In genomic region chr15:78063966-78064365, GRCh38 we compare ENCODE assay signal across 17 cellular contexts. TPM values are rescaled to one million over a fixed set of nuclear protein-coding genes. Genes with fewer than 3 reads are reported as not detected.
DNase-seq lines count a peak whose midpoint lies in the region; ATAC-seq, FAIRE-seq and TF ChIP-seq lines count a peak whose summit lies in the region.
"Had no signal": no experiment of that assay in that cellular context is flagged by ENCODE, and none has a peak within 500 bp of the region (broad histone marks: within the 10 kb centered on the region; RNA-seq: fewer than 3 reads in every experiment).

No MANE protein-coding gene starts in this region.

- H3K4me3 ChIP-seq in cardiac fibroblast (replicated peaks in 1 of 2; ENCODE audit: low read depth in 2 of 2, low read length in 2 of 2) (no peak overlapping the region), right lobe of liver (no peak overlapping the region), stomach (no peak overlapping the region)

- H3K9me3 ChIP-seq in right lobe of liver (no peaks in the 10 kb centered on the region), stomach (no peaks in the 10 kb centered on the region)

- peak; percentile 52 for FAIRE-seq in GM19239 (lab: Jason Lieb, UNC)
- FAIRE-seq: colon had no signal

- H3K27ac ChIP-seq in right lobe of liver (peak overlapping the region; percentile 82 to 99 (median 92)), stomach (peak overlapping the region; percentile 42 to 98 (median 87))
- H3K27ac ChIP-seq: C4-2B had no signal

- DNase-seq in GM19239 (ENCODE audit: insufficient read length, low spot score) (no peak), cardiac fibroblast (ENCODE audit: low read depth in 2 of 2) (peak; percentile 46 to 52), right lobe of liver (peak in 1 of 3 donors; percentile 40), stomach (no peak), NCI-H510A (lab: John Stamatoyannopoulos, UW) (no peak), ACHN (no peak), NCI-H524 treated with DMSO at 0.1 percent for 48 hours (lab: John Stamatoyannopoulos, UW) (no peak)
- DNase-seq: activated CD8-positive, alpha-beta memory T cell treated with anti-CD3 and anti-CD28 coated beads, Interleukin-2, amount 10 ng/mL, durations not matched to agents 7 days and 5 days; NCI-H1417 treated with DMSO at 0.1 percent for 48 hours; NCI-H510A treated with DMSO at 0.1 percent for 48 hours; occipital lobe; stimulated activated CD4-positive, alpha-beta T cell treated with anti-CD3 and anti-CD28 coated beads, Interleukin-2, amount 100 ng/mL, for 48 hours had no signal

- ATAC-seq in right lobe of liver (no peak), HG03571 (IDR thresholded peaks at IDR 0.05; ENCODE audit: unreplicated experiment) (no peak)
- ATAC-seq: activated CD8-positive, alpha-beta memory T cell treated with anti-CD3 and anti-CD28 coated beads, Interleukin-2, amount 10 ng/mL, durations not matched to agents 7 days and 5 days; left lobe of liver; stimulated activated memory B cell treated with anti-CD40 and anti-IgM and Interleukin-4, amounts not matched to agents 10 μg/mL and 1 μg/mL and 100 μg/mL, for 72 hours had no signal

- TF ChIP-seq POLR2A in right lobe of liver (IDR thresholded peaks at IDR 0.05) (no peak), stomach (IDR thresholded peaks at IDR 0.05) (no peak)

- H3K4me1 ChIP-seq in right lobe of liver (peaks cover 0 to 94% (median 38%) of the 10 kb centered on the region in 4 donors), stomach (peaks cover 84 to 100% (median 94%) of the 10 kb centered on the region in 4 donors)

- TF ChIP-seq CTCF in cardiac fibroblast (IDR thresholded peaks at IDR 0.05; ENCODE audit: low read depth, low read length) (no peak), right lobe of liver (IDR thresholded peaks at IDR 0.05) (no peak), stomach (IDR thresholded peaks at IDR 0.05) (no peak)

- H3K27me3 ChIP-seq in right lobe of liver: no peaks in the 10 kb centered on the region
- no peaks in the 10 kb centered on the region for H3K27me3 ChIP-seq in stomach

- intact Hi-C loops in right lobe of liver (cut with DNase I) (loop anchor here in 1 of 2 donors (10.0 kb wide), 1 partner anchor 59 kb away; no protein-coding TSS in a partner anchor), stomach (cut with DNase I; ENCODE audit: low total_unique reads) (no loop called here)

- in situ Hi-C loops in ACHN (cut with HindIII; ENCODE audit: low pct_ligation_motif_present, low pct_unique_long_range_greater_than_20kb, low sequenced_read_pairs): no loop called here

- no peaks in the 10 kb centered on the region for H3K36me3 ChIP-seq in right lobe of liver
- no peaks in the 10 kb centered on the region for H3K36me3 ChIP-seq in stomach

- TF ChIP-seq EP300 in stomach (IDR thresholded peaks at IDR 0.05): no peak

- 34% methylated on average over 4 of the region's 4 CpGs for WGBS in right lobe of liver (ENCODE audit: insufficient coverage, low coverage, low lambda C conversion rate, missing lambda C conversion rate)
- 67 to 80% (median 72%) methylated on average over 4 of the region's 4 CpGs for WGBS in stomach, 5 donors

RNA-seq across cellular contexts. Expression of gene TBC1D2B, which starts 13.5 kb away (rescaled TPM):
- total RNA-seq in right lobe of liver: 10 to 100 TPM; 23.7 to 81.4 (median 29.6) TPM
- 10 to 100 TPM; 38.2 to 61.7 (median 58.3) TPM for total RNA-seq in stomach
- 10 to 100 TPM in 2 of 3 donors, 1 to 10 TPM in 1; 9.3 to 12.4 (median 11.7) TPM for polyA plus RNA-seq in stomach

RNA-seq across cellular contexts. Expression of gene SH2D7, which starts 28.4 kb away (rescaled TPM):
- total RNA-seq in right lobe of liver (not detected), stomach (under 1 TPM in 2 of 5 donors, not detected in 3; 0.29 to 0.45 TPM)
- not detected for polyA plus RNA-seq in stomach
- total RNA-seq: left lobe of liver, occipital lobe had no signal

Comparison
In these comparisons a context has a peak if more than half of its experiments do, and no peak if none do; other contexts are left out.
1. DNase-seq: peak in cardiac fibroblast (2 of 2); none in GM19239 (single experiment), stomach (single experiment), NCI-H510A (single experiment), ACHN (single experiment) and NCI-H524 treated with DMSO at 0.1 percent for 48 hours (single experiment).